In the genomic region with DNA sequence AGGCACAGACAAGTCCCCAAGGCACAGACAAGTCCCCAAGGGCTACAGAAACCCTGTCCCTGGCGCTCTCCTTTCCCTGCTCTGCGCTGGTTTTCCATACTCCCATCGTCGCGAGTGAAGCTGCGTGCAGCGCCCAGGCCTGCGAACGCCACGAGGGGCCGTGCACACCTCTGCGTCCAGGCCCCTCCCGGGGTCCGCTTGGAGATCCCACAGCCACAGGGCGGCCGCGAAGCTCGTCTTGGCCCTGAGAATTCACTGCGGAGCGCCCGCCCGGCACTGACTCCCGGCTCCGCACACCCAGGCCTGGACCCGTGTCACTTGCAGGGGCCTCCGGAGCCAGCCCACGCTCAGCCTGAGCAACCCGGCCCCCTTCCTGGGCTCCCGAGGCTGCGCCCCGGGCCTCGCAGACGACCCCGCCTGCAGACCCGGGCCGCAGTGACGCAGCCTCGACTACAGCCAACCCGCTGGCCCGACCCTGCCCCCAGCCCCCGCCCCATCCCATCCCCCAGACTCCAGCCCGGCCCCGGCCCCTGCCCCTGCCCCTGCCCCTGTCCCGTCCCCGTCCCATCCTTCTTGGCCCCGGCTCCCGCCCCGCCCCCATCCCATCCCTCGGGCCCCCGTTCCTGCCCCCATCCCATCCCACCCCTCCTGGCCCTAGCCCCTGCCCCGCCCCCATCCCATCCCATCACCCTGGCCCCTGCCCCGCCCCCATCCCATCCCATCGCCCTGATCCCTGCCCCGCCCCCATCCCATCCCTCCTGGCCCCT, we compare ENCODE assay signal across 8 cellular contexts. TPM values are rescaled to one million over a fixed set of nuclear protein-coding genes. Genes with fewer than 3 reads are reported as not detected.
A peak's percentile ranks its signal among the peaks of the same experiment; 100 is the strongest.
DNase-seq lines count a peak whose midpoint lies in the region; ATAC-seq and TF ChIP-seq lines count a peak whose summit lies in the region.

No MANE protein-coding gene starts in this region.

- H3K4me1 Mint-ChIP-seq in T-helper 17 cell, result peaks cover 15% of the 10 kb centered on the region

- DNase-seq in GM03348 (ENCODE audit: low spot score) (peak; percentile 55), T-helper 17 cell (no peak), fibroblast of villous mesenchyme (ENCODE audit: low read depth) (no peak), psoas muscle (peak; percentile 38 to 53), germinal center (ENCODE audit: low spot score) (no peak)

- H3K36me3 Mint-ChIP-seq in T-helper 17 cell (ENCODE audit: low read depth), result peaks cover 5% of the 10 kb centered on the region

- H3K27me3 ChIP-seq in psoas muscle (ENCODE audit: insufficient read depth in 3 of 3, low read length in 2 of 3), result no peaks in the 10 kb centered on the region

- ATAC-seq in T-helper 17 cell (no peak), psoas muscle (no peak), HG03280 (IDR thresholded peaks at IDR 0.05; ENCODE audit: unreplicated experiment) (no peak), GM21619 (IDR thresholded peaks at IDR 0.05; ENCODE audit: unreplicated experiment) (no peak), GM19324 (IDR thresholded peaks at IDR 0.05; ENCODE audit: low FRiP score, unreplicated experiment) (no peak)

- no peak overlapping the region for H3K27ac ChIP-seq in psoas muscle

- TF ChIP-seq CTCF in fibroblast of villous mesenchyme (IDR thresholded peaks at IDR 0.05; ENCODE audit: insufficient read depth, low read depth, low read length) (no peak), psoas muscle (IDR thresholded peaks at IDR 0.05) (no peak)

- H3K9me3 ChIP-seq in T-helper 17 cell (ENCODE audit: control insufficient read depth, low read length, poor library complexity, severe bottlenecking), result no peaks in the 10 kb centered on the region
- no peaks in the 10 kb centered on the region for H3K9me3 ChIP-seq in psoas muscle

- no peak overlapping the region for H3K27ac Mint-ChIP-seq in T-helper 17 cell

- H3K4me3 ChIP-seq in fibroblast of villous mesenchyme (ENCODE audit: low read depth, low read length), result peak overlapping the region; percentile 83
- peak overlapping the region; percentile 75 for H3K4me3 ChIP-seq in psoas muscle

- H3K27me3 Mint-ChIP-seq in T-helper 17 cell, result no peaks in the 10 kb centered on the region

- intact Hi-C loops in psoas muscle (cut with DNase I), result loop anchor here (5.0 to 10.0 kb wide), 3 partner anchors 145 to 345 kb away; partner anchors contain the start of gene SLX9 (in 2 of the 2)

- H3K4me1 ChIP-seq in psoas muscle, result peaks cover 14% of the 10 kb centered on the region

- WGBS in psoas muscle, 3 donors, result 6 to 10% (median 10%) methylated on average over 40 to 54 of the region's 54 CpGs

- peak overlapping the region; percentile 91 for H3K4me3 Mint-ChIP-seq in T-helper 17 cell

- H3K36me3 ChIP-seq in psoas muscle (ENCODE audit: insufficient read depth in 1 of 2, low read depth in 1 of 2), result peaks cover 2 to 41% of the 10 kb centered on the region in 2 donors

RNA-seq across cellular contexts. Expression of gene POFUT2, which starts 0.8 kb away (rescaled TPM):
- total RNA-seq in T-helper 17 cell, result 10 to 100 TPM; 48.5 to 66.4 TPM
- total RNA-seq in fibroblast of villous mesenchyme, result 43.8 and 60.0 TPM in 2 replicates
- total RNA-seq in psoas muscle, result 10 to 100 TPM in 2 of 4 donors, 1 to 10 TPM in 2; 5.6 to 13.9 (median 9.4) TPM
- 10 to 100 TPM in 2 of 3 donors, 1 to 10 TPM in 1; 8.3 to 13.1 (median 10.8) TPM for polyA plus RNA-seq in psoas muscle

Comparison
In these comparisons a context has a peak if more than half of its experiments do, and no peak if none do; other contexts are left out.
1. DNase-seq: peak in GM03348 (single experiment) and psoas muscle (2 of 2); none in T-helper 17 cell (0 of 3), fibroblast of villous mesenchyme (single experiment) and germinal center (single experiment).